Comparison of ENCODE assay signal across 17 cellular contexts in genomic region chr5:170427672-170428236, GRCh38. TPM values are rescaled to one million over a fixed set of nuclear protein-coding genes. Genes with fewer than 3 reads are reported as not detected.
DNase-seq lines count a peak whose midpoint lies in the region; ATAC-seq and TF ChIP-seq lines count a peak whose summit lies in the region.
"Had no signal": no experiment of that assay in that cellular context is flagged by ENCODE, and none has a peak within 500 bp of the region (broad histone marks: within the 10 kb centered on the region; RNA-seq: fewer than 3 reads in every experiment).

No MANE protein-coding gene starts in this region.

- H3K4me3 ChIP-seq in right atrium auricular region = no peak overlapping the region
- H3K4me3 ChIP-seq: adrenal gland, HAP-1, skin epidermis had no signal

- H3K27me3 ChIP-seq in right atrium auricular region = no peaks in the 10 kb centered on the region
- H3K27me3 ChIP-seq: adrenal gland had no signal

- peaks cover 0 to 13% of the 10 kb centered on the region in 2 donors for H3K4me1 ChIP-seq in right atrium auricular region
- H3K4me1 ChIP-seq: adrenal gland, HAP-1 had no signal

- no peaks in the 10 kb centered on the region for H3K36me3 ChIP-seq in right atrium auricular region
- H3K36me3 ChIP-seq: adrenal gland, HAP-1 had no signal

- ATAC-seq in Right ventricle myocardium inferior = peak; percentile 18
- no peak for ATAC-seq in GM18502 (IDR thresholded peaks at IDR 0.05; ENCODE audit: poor library complexity, unreplicated experiment)
- no peak for ATAC-seq in GM21825 (IDR thresholded peaks at IDR 0.05; ENCODE audit: unreplicated experiment)
- ATAC-seq in GM21390 (IDR thresholded peaks at IDR 0.05; ENCODE audit: unreplicated experiment) = no peak
- ATAC-seq: activated T-cell treated with anti-CD3 and anti-CD28 coated beads, Interleukin-2, amount 50 U/mL, for 4 hours had no signal

- no peak overlapping the region for H3K27ac ChIP-seq in right atrium auricular region
- H3K27ac ChIP-seq: adrenal gland, skin epidermis had no signal

- intact Hi-C loops in Right ventricle myocardium inferior (cut with DNase I) = loop anchor here (10.0 kb wide), 2 partner anchors 63 to 323 kb away; partner anchors contain the start of gene FOXI1

- no peak for DNase-seq in Right ventricle myocardium inferior (ENCODE audit: missing footprints)
- no peak for DNase-seq in right atrium auricular region (ENCODE audit: low spot score)
- DNase-seq in NCI-H748 treated with DMSO at 0.1 percent for 48 hours (lab: John Stamatoyannopoulos, UW) = peak; percentile 11
- DNase-seq in glomerular visceral epithelial cell (ENCODE audit: extremely low spot score) = peak; percentile 33
- no peak for DNase-seq in stimulated activated CD4-positive, alpha-beta T cell treated with anti-CD3 and anti-CD28 coated beads, Interleukin-2, amount 100 ng/mL, for 48 hours
- DNase-seq: activated CD4-positive, alpha-beta T cell treated with anti-CD3 and anti-CD28 coated beads, Interleukin-2, amount 50 U/mL, for 1 hour; activated T-cell treated with anti-CD3 and anti-CD28 coated beads, Interleukin-2, amount 50 U/mL, for 4 hours; adrenal gland; immature natural killer cell; occipital lobe; T-helper 9 cell had no signal

- peaks cover 0 to 6% of the 10 kb centered on the region in 2 donors for H3K9me3 ChIP-seq in right atrium auricular region
- H3K9me3 ChIP-seq: adrenal gland, HAP-1 had no signal

- no peak for TF ChIP-seq CTCF in right atrium auricular region (IDR thresholded peaks at IDR 0.05)

RNA-seq across cellular contexts. Expression of gene KCNMB1, which starts 38.6 kb away (rescaled TPM):
- 0.76 TPM for total RNA-seq in Right ventricle myocardium inferior
- total RNA-seq in right atrium auricular region = under 1 TPM; 0.74 to 0.83 TPM
- total RNA-seq: fibroblast of lung had no signal

Comparison
In these comparisons a context has a peak if more than half of its experiments do, and no peak if none do; other contexts are left out.
1. DNase-seq: peak in NCI-H748 treated with DMSO at 0.1 percent for 48 hours (single experiment) and glomerular visceral epithelial cell (single experiment); none in Right ventricle myocardium inferior (single experiment), right atrium auricular region (single experiment) and stimulated activated CD4-positive, alpha-beta T cell treated with anti-CD3 and anti-CD28 coated beads, Interleukin-2, amount 100 ng/mL, for 48 hours (0 of 2).